In the genomic region with DNA sequence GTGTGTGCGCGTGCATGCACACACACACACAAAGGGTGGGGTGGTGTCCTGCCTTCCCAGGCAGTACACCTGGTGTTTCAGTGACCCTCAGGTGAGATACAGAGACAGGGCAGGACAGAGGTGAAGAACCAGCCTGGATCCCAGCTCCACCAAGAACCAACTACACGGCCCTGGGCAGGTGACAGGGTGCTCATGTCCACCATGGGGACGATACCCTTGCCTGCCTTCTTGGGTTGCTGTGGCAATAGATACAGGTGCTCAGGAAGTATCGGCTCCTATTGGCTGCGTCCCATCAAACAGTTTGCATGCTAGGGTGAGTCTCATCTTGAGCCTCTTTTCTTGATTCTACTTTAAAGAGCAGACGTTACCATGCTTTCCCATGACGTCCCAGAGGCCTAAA, we compare ENCODE assay signal across 32 cellular contexts. TPM values are rescaled to one million over a fixed set of nuclear protein-coding genes. Genes with fewer than 3 reads are reported as not detected.
"Had no signal": no experiment of that assay in that cellular context is flagged by ENCODE, and none has a peak within 500 bp of the region (broad histone marks: within the 10 kb centered on the region; RNA-seq: fewer than 3 reads in every experiment).

No MANE protein-coding gene starts in this region.

- H3K9me3 Mint-ChIP-seq: activated CD4-positive, alpha-beta memory T cell treated with anti-CD3 and anti-CD28 coated beads for 36 hours; activated CD4-positive, alpha-beta T cell treated with anti-CD3 and anti-CD28 coated beads, Interleukin-2, amount 10 ng/mL, durations not matched to agents 24 days and 14 days; activated naive CD4-positive, alpha-beta T cell treated with anti-CD3 and anti-CD28 coated beads for 36 hours; activated naive CD4-positive, alpha-beta T cell treated with anti-CD3 and anti-CD28 coated beads, Interleukin-2, amount 50 U/mL, for 24 hours; activated naive CD8-positive, alpha-beta T cell treated with anti-CD3 and anti-CD28 coated beads, Interleukin-2, amount 10 ng/mL, durations not matched to agents 7 days and 5 days; activated T-helper 1 cell treated with anti-CD3 and anti-CD28 coated beads, Interleukin-12 subunit alpha, Interleukin-12 subunit beta, Interleukin-2, Interleukin-4 antibody, amounts not matched to agents 30 ng/mL and 10 ng/mL and 1 ng/mL, durations not matched to agents 14 hours and 24 hours and 36 hours; activated T-helper 2 cell treated with anti-CD3 and anti-CD28 coated beads, Interferon-gamma antibody, Interleukin-2, Interleukin-4, amounts not matched to agents 10 μg/mL and 5 μg/mL and 100 μg/mL, durations not matched to agents 14 hours and 24 hours and 36 hours; effector memory CD8-positive, alpha-beta T cell; T-helper 2 cell treated with Interferon-gamma antibody and Interleukin-4, amounts not matched to agents 5 μg/mL and 100 μg/mL, for 36 hours had no signal

- H3K36me3 Mint-ChIP-seq: activated CD4-positive, alpha-beta memory T cell treated with anti-CD3 and anti-CD28 coated beads for 36 hours; activated CD8-positive, alpha-beta memory T cell treated with anti-CD3 and anti-CD28 coated beads, Interleukin-2, amount 10 ng/mL, durations not matched to agents 7 days and 5 days; activated naive CD4-positive, alpha-beta T cell treated with anti-CD3 and anti-CD28 coated beads, Interleukin-2, amount 50 U/mL, for 24 hours; activated naive CD8-positive, alpha-beta T cell treated with anti-CD3 and anti-CD28 coated beads, Interleukin-2, amount 10 ng/mL, durations not matched to agents 7 days and 5 days had no signal

- H3K4me3 Mint-ChIP-seq: activated B cell treated with CpG ODN at 0.5 μM for 24 hours; activated CD4-positive, alpha-beta memory T cell treated with anti-CD3 and anti-CD28 coated beads for 36 hours; activated CD4-positive, alpha-beta T cell treated with anti-CD3 and anti-CD28 coated beads, Interleukin-2, amount 10 ng/mL, durations not matched to agents 24 days and 14 days; activated CD8-positive, alpha-beta memory T cell treated with anti-CD3 and anti-CD28 coated beads, Interleukin-2, amount 10 ng/mL, durations not matched to agents 7 days and 5 days; activated CD8-positive, alpha-beta T cell treated with anti-CD3 and anti-CD28 coated beads, Interleukin-2, amount 10 ng/mL, durations not matched to agents 7 days and 5 days; activated naive CD4-positive, alpha-beta T cell treated with anti-CD3 and anti-CD28 coated beads for 36 hours; activated naive CD4-positive, alpha-beta T cell treated with anti-CD3 and anti-CD28 coated beads, Interleukin-2, amount 50 U/mL, for 24 hours; activated naive CD8-positive, alpha-beta T cell treated with anti-CD3 and anti-CD28 coated beads, Interleukin-2, amount 10 ng/mL, durations not matched to agents 7 days and 5 days; activated T-helper 1 cell treated with anti-CD3 and anti-CD28 coated beads, Interleukin-12 subunit alpha, Interleukin-12 subunit beta, Interleukin-2, Interleukin-4 antibody, amounts not matched to agents 30 ng/mL and 10 ng/mL and 1 ng/mL, durations not matched to agents 14 hours and 24 hours and 36 hours; effector memory CD8-positive, alpha-beta T cell; T-helper 17 cell; T-helper 2 cell treated with Interferon-gamma antibody and Interleukin-4, amounts not matched to agents 5 μg/mL and 100 μg/mL, for 36 hours had no signal

- H3K9me3 ChIP-seq: esophagus squamous epithelium had no signal

- H3K27ac Mint-ChIP-seq: activated B cell treated with CpG ODN at 0.5 μM for 24 hours; activated CD4-positive, alpha-beta memory T cell treated with anti-CD3 and anti-CD28 coated beads for 36 hours; activated CD4-positive, alpha-beta T cell treated with anti-CD3 and anti-CD28 coated beads, Interleukin-2, amount 10 ng/mL, durations not matched to agents 24 days and 14 days; activated CD8-positive, alpha-beta memory T cell treated with anti-CD3 and anti-CD28 coated beads, Interleukin-2, amount 10 ng/mL, durations not matched to agents 7 days and 5 days; activated CD8-positive, alpha-beta T cell treated with anti-CD3 and anti-CD28 coated beads, Interleukin-2, amount 10 ng/mL, durations not matched to agents 7 days and 5 days; activated naive CD4-positive, alpha-beta T cell treated with anti-CD3 and anti-CD28 coated beads for 36 hours; activated naive CD4-positive, alpha-beta T cell treated with anti-CD3 and anti-CD28 coated beads, Interleukin-2, amount 50 U/mL, for 24 hours; activated naive CD8-positive, alpha-beta T cell treated with anti-CD3 and anti-CD28 coated beads, Interleukin-2, amount 10 ng/mL, durations not matched to agents 7 days and 5 days; activated T-helper 1 cell treated with anti-CD3 and anti-CD28 coated beads, Interleukin-12 subunit alpha, Interleukin-12 subunit beta, Interleukin-2, Interleukin-4 antibody, amounts not matched to agents 30 ng/mL and 10 ng/mL and 1 ng/mL, durations not matched to agents 14 hours and 24 hours and 36 hours; activated T-helper 2 cell treated with anti-CD3 and anti-CD28 coated beads, Interferon-gamma antibody, Interleukin-2, Interleukin-4, amounts not matched to agents 10 μg/mL and 5 μg/mL and 100 μg/mL, durations not matched to agents 14 hours and 24 hours and 36 hours; effector memory CD8-positive, alpha-beta T cell; T-helper 17 cell; T-helper 2 cell treated with Interferon-gamma antibody and Interleukin-4, amounts not matched to agents 5 μg/mL and 100 μg/mL, for 36 hours had no signal

- H3K36me3 ChIP-seq: brain microvascular endothelial cell, esophagus squamous epithelium, gastroesophageal sphincter, WERI-Rb-1 had no signal

- ATAC-seq: activated CD4-positive, CD25-positive, alpha-beta regulatory T cell treated with anti-CD3 and anti-CD28 coated beads, Interleukin-2, amount 50 U/mL, for 24 hours; activated CD8-positive, alpha-beta memory T cell treated with anti-CD3 and anti-CD28 coated beads, Interleukin-2, amount 10 ng/mL, durations not matched to agents 7 days and 5 days; activated CD8-positive, alpha-beta T cell treated with anti-CD3 and anti-CD28 coated beads, Interleukin-2, amount 10 ng/mL, durations not matched to agents 7 days and 5 days; effector memory CD8-positive, alpha-beta T cell; gastroesophageal sphincter; T-helper 17 cell had no signal

- DNase-seq: activated B cell treated with CpG ODN at 0.5 μM for 24 hours; activated CD4-positive, alpha-beta memory T cell treated with anti-CD3 and anti-CD28 coated beads for 36 hours; activated CD4-positive, alpha-beta T cell treated with anti-CD3 and anti-CD28 coated beads, Interleukin-2, amount 10 ng/mL, durations not matched to agents 24 days and 14 days; activated CD8-positive, alpha-beta memory T cell treated with anti-CD3 and anti-CD28 coated beads, Interleukin-2, amount 10 ng/mL, durations not matched to agents 7 days and 5 days; activated CD8-positive, alpha-beta memory T cell treated with anti-CD3 and anti-CD28 coated beads, Interleukin-2, amount 50 U/mL, for 4 hours; activated CD8-positive, alpha-beta T cell treated with anti-CD3 and anti-CD28 coated beads, Interleukin-2, amount 10 ng/mL, durations not matched to agents 7 days and 5 days; activated effector memory CD4-positive, alpha-beta T cell treated with anti-CD3 and anti-CD28 coated beads, Interleukin-2, amount 50 U/mL, for 16 hours; activated naive CD4-positive, alpha-beta T cell treated with anti-CD3 and anti-CD28 coated beads for 36 hours; activated naive CD8-positive, alpha-beta T cell treated with anti-CD3 and anti-CD28 coated beads, Interleukin-2, amount 10 ng/mL, durations not matched to agents 7 days and 5 days; activated T-cell treated with anti-CD3 and anti-CD28 coated beads, Interleukin-2, amount 50 U/mL, for 1 hour; activated T-cell treated with anti-CD3 and anti-CD28 coated beads, Interleukin-2, amount 50 U/mL, for 48 hours; amniotic stem cell; anterior cingulate cortex; brain microvascular endothelial cell; caudate nucleus; dorsolateral prefrontal cortex; effector CD4-positive, alpha-beta T cell; effector memory CD8-positive, alpha-beta T cell; esophagus squamous epithelium; foreskin melanocyte; T-helper 1 cell; T-helper 17 cell; T1000; WERI-Rb-1 had no signal

- H3K4me3 ChIP-seq: dorsolateral prefrontal cortex, esophagus squamous epithelium, gastroesophageal sphincter had no signal

- H3K27me3 Mint-ChIP-seq: activated B cell treated with CpG ODN at 0.5 μM for 24 hours; activated CD4-positive, alpha-beta T cell treated with anti-CD3 and anti-CD28 coated beads, Interleukin-2, amount 10 ng/mL, durations not matched to agents 24 days and 14 days; activated CD8-positive, alpha-beta memory T cell treated with anti-CD3 and anti-CD28 coated beads, Interleukin-2, amount 10 ng/mL, durations not matched to agents 7 days and 5 days; activated naive CD8-positive, alpha-beta T cell treated with anti-CD3 and anti-CD28 coated beads, Interleukin-2, amount 10 ng/mL, durations not matched to agents 7 days and 5 days had no signal

- H3K27ac ChIP-seq: brain microvascular endothelial cell, dorsolateral prefrontal cortex, epithelial cell of prostate, esophagus squamous epithelium, gastroesophageal sphincter, WERI-Rb-1 had no signal

- H3K4me1 Mint-ChIP-seq: activated B cell treated with CpG ODN at 0.5 μM for 24 hours; activated CD4-positive, alpha-beta T cell treated with anti-CD3 and anti-CD28 coated beads, Interleukin-2, amount 10 ng/mL, durations not matched to agents 24 days and 14 days; activated CD8-positive, alpha-beta memory T cell treated with anti-CD3 and anti-CD28 coated beads, Interleukin-2, amount 10 ng/mL, durations not matched to agents 7 days and 5 days; activated naive CD4-positive, alpha-beta T cell treated with anti-CD3 and anti-CD28 coated beads, Interleukin-2, amount 50 U/mL, for 24 hours; activated naive CD8-positive, alpha-beta T cell treated with anti-CD3 and anti-CD28 coated beads, Interleukin-2, amount 10 ng/mL, durations not matched to agents 7 days and 5 days; T-helper 17 cell had no signal

- H3K27me3 ChIP-seq: brain microvascular endothelial cell, esophagus squamous epithelium, gastroesophageal sphincter had no signal

RNA-seq across cellular contexts. Expression of gene CXCL12, which starts 33.7 kb away (rescaled TPM):
- total RNA-seq: activated B cell treated with CpG ODN at 0.5 μM for 24 hours; activated CD4-positive, alpha-beta memory T cell treated with anti-CD3 and anti-CD28 coated beads for 36 hours; activated CD4-positive, alpha-beta T cell treated with anti-CD3 and anti-CD28 coated beads, Interleukin-2, amount 10 ng/mL, durations not matched to agents 24 days and 14 days; activated CD8-positive, alpha-beta memory T cell treated with anti-CD3 and anti-CD28 coated beads for 36 hours; activated CD8-positive, alpha-beta memory T cell treated with anti-CD3 and anti-CD28 coated beads, Interleukin-2, amount 10 ng/mL, durations not matched to agents 7 days and 5 days; activated CD8-positive, alpha-beta T cell treated with anti-CD3 and anti-CD28 coated beads, Interleukin-2, amount 10 ng/mL, durations not matched to agents 7 days and 5 days; activated naive CD4-positive, alpha-beta T cell treated with anti-CD3 and anti-CD28 coated beads for 36 hours; activated naive CD8-positive, alpha-beta T cell treated with anti-CD3 and anti-CD28 coated beads, Interleukin-2, amount 10 ng/mL, durations not matched to agents 7 days and 5 days; activated T-helper 1 cell treated with anti-CD3 and anti-CD28 coated beads, Interleukin-12 subunit alpha, Interleukin-12 subunit beta, Interleukin-2, Interleukin-4 antibody, amounts not matched to agents 30 ng/mL and 10 ng/mL and 1 ng/mL, durations not matched to agents 14 hours and 24 hours and 36 hours; activated T-helper 2 cell treated with anti-CD3 and anti-CD28 coated beads, Interferon-gamma antibody, Interleukin-2, Interleukin-4, amounts not matched to agents 10 μg/mL and 5 μg/mL and 100 μg/mL, durations not matched to agents 14 hours and 24 hours and 36 hours had no signal
